Comparison of ENCODE assay signal across 22 cellular contexts in genomic region chr15:100307241-100307855, GRCh38. TPM values are rescaled to one million over a fixed set of nuclear protein-coding genes. Genes with fewer than 3 reads are reported as not detected.
A peak's percentile ranks its signal among the peaks of the same experiment; 100 is the strongest.
DNase-seq lines count a peak whose midpoint lies in the region; ATAC-seq and TF ChIP-seq lines count a peak whose summit lies in the region.
"Had no signal": no experiment of that assay in that cellular context is flagged by ENCODE, and none has a peak within 500 bp of the region (broad histone marks: within the 10 kb centered on the region; RNA-seq: fewer than 3 reads in every experiment).

No MANE protein-coding gene starts in this region.

- H3K9me3 Mint-ChIP-seq in activated naive CD8-positive, alpha-beta T cell treated with anti-CD3 and anti-CD28 coated beads for 36 hours, result peaks cover 5% of the 10 kb centered on the region
- peaks cover 8% of the 10 kb centered on the region for H3K9me3 Mint-ChIP-seq in chondrocyte (ENCODE audit: low read depth)
- H3K9me3 Mint-ChIP-seq: activated naive CD4-positive, alpha-beta T cell treated with anti-CD3 and anti-CD28 coated beads, Interleukin-2, amount 10 ng/mL, durations not matched to agents 7 days and 5 days; T-helper 1 cell treated with Interleukin-12 subunit alpha and Interleukin-12 subunit beta and Interleukin-4 antibody, amounts not matched to agents 30 μg/mL and 1 μg/mL, for 36 hours had no signal

- H3K27ac Mint-ChIP-seq in activated naive CD8-positive, alpha-beta T cell treated with anti-CD3 and anti-CD28 coated beads for 36 hours, result no peak overlapping the region
- H3K27ac Mint-ChIP-seq in chondrocyte (ENCODE audit: unreplicated experiment), result no peak overlapping the region
- H3K27ac Mint-ChIP-seq: activated naive CD4-positive, alpha-beta T cell treated with anti-CD3 and anti-CD28 coated beads, Interleukin-2, amount 10 ng/mL, durations not matched to agents 7 days and 5 days; CD14-positive monocyte; stimulated activated naive B cell treated with anti-CD40 and anti-IgM and Interleukin-4, amounts not matched to agents 10 μg/mL and 1 μg/mL and 100 μg/mL, for 72 hours; T-helper 1 cell treated with Interleukin-12 subunit alpha and Interleukin-12 subunit beta and Interleukin-4 antibody, amounts not matched to agents 30 μg/mL and 1 μg/mL, for 36 hours had no signal

- H3K27me3 ChIP-seq in rectal smooth muscle tissue (ENCODE audit: control insufficient read depth, insufficient read depth, low read length), result no peaks in the 10 kb centered on the region
- peaks cover 0 to 11% (median 0%) of the 10 kb centered on the region in 45 donors for H3K27me3 ChIP-seq in dorsolateral prefrontal cortex
- H3K27me3 ChIP-seq: body of pancreas, upper lobe of right lung had no signal

- peak overlapping the region; percentile 40 for H3K27ac ChIP-seq in rectal smooth muscle tissue (ENCODE audit: low read depth, low read length)
- peak overlapping the region in 2 of 59 donors; percentile 28 to 33 for H3K27ac ChIP-seq in dorsolateral prefrontal cortex
- H3K27ac ChIP-seq: A549, body of pancreas, upper lobe of right lung had no signal

- H3K9ac ChIP-seq in rectal smooth muscle tissue (ENCODE audit: low read length), result no peak overlapping the region

- H3K4me3 ChIP-seq in rectal smooth muscle tissue (ENCODE audit: low read length), result no peak overlapping the region
- H3K4me3 ChIP-seq in dorsolateral prefrontal cortex, result peak overlapping the region in 1 of 59 donors; percentile 20
- H3K4me3 ChIP-seq: A549, body of pancreas, upper lobe of right lung had no signal

- DNase-seq in activated CD8-positive, alpha-beta memory T cell treated with anti-CD3 and anti-CD28 coated beads for 24 hours, result peak; percentile 50
- DNase-seq in activated CD8-positive, alpha-beta memory T cell treated with anti-CD3 and anti-CD28 coated beads, Interleukin-2, amount 50 U/mL, for 48 hours, result no peak
- DNase-seq in NCI-H146 (lab: John Stamatoyannopoulos, UW) (peak; percentile 97), dorsolateral prefrontal cortex (no peak), chondrocyte (ENCODE audit: low spot score) (no peak)
- no peak for DNase-seq in activated naive CD8-positive, alpha-beta T cell treated with anti-CD3 and anti-CD28 coated beads for 36 hours
- DNase-seq: activated naive CD4-positive, alpha-beta T cell treated with anti-CD3 and anti-CD28 coated beads, Interleukin-2, amount 10 ng/mL, durations not matched to agents 7 days and 5 days; body of pancreas; dermis blood vessel endothelial cell; DMS79 treated with DMSO at 0.1 percent for 48 hours; midbrain; NCI-H2171; nucleus accumbens; stimulated activated naive B cell treated with anti-CD40 and anti-IgM and Interleukin-4, amounts not matched to agents 10 μg/mL and 1 μg/mL and 100 μg/mL, for 72 hours; upper lobe of right lung had no signal

- peak overlapping the region; percentile 29 for H3K4me3 Mint-ChIP-seq in activated naive CD8-positive, alpha-beta T cell treated with anti-CD3 and anti-CD28 coated beads for 36 hours
- no peak overlapping the region for H3K4me3 Mint-ChIP-seq in chondrocyte (ENCODE audit: unreplicated experiment)
- H3K4me3 Mint-ChIP-seq: activated naive CD4-positive, alpha-beta T cell treated with anti-CD3 and anti-CD28 coated beads, Interleukin-2, amount 10 ng/mL, durations not matched to agents 7 days and 5 days; CD14-positive monocyte; stimulated activated naive B cell treated with anti-CD40 and anti-IgM and Interleukin-4, amounts not matched to agents 10 μg/mL and 1 μg/mL and 100 μg/mL, for 72 hours; T-helper 1 cell treated with Interleukin-12 subunit alpha and Interleukin-12 subunit beta and Interleukin-4 antibody, amounts not matched to agents 30 μg/mL and 1 μg/mL, for 36 hours had no signal

- H3K27me3 Mint-ChIP-seq in activated naive CD8-positive, alpha-beta T cell treated with anti-CD3 and anti-CD28 coated beads for 36 hours, result no peaks in the 10 kb centered on the region
- H3K27me3 Mint-ChIP-seq in chondrocyte (ENCODE audit: low read depth), result peaks cover 8% of the 10 kb centered on the region
- H3K27me3 Mint-ChIP-seq: activated naive CD4-positive, alpha-beta T cell treated with anti-CD3 and anti-CD28 coated beads, Interleukin-2, amount 10 ng/mL, durations not matched to agents 7 days and 5 days had no signal

- peaks cover 2% of the 10 kb centered on the region for H3K36me3 ChIP-seq in rectal smooth muscle tissue (ENCODE audit: control insufficient read depth, insufficient read depth, low read length)
- H3K36me3 ChIP-seq: upper lobe of right lung had no signal

- peaks cover 6% of the 10 kb centered on the region for H3K36me3 Mint-ChIP-seq in activated naive CD8-positive, alpha-beta T cell treated with anti-CD3 and anti-CD28 coated beads for 36 hours
- H3K36me3 Mint-ChIP-seq in chondrocyte (ENCODE audit: low read depth), result peaks cover 3% of the 10 kb centered on the region
- H3K36me3 Mint-ChIP-seq: CD14-positive monocyte; stimulated activated naive B cell treated with anti-CD40 and anti-IgM and Interleukin-4, amounts not matched to agents 10 μg/mL and 1 μg/mL and 100 μg/mL, for 72 hours had no signal

- no peak for TF ChIP-seq CTCF in dorsolateral prefrontal cortex (IDR thresholded peaks at IDR 0.05 in 54 of 56, conservative IDR thresholded peaks at IDR 0.05 in 2 of 56; ENCODE audit: low read depth in 1 of 56, partially characterized antibody in 56 of 56)
- no peak for TF ChIP-seq CTCF in chondrocyte (IDR thresholded peaks at IDR 0.05)

- peaks cover 11% of the 10 kb centered on the region for H3K4me1 Mint-ChIP-seq in activated naive CD8-positive, alpha-beta T cell treated with anti-CD3 and anti-CD28 coated beads for 36 hours
- H3K4me1 Mint-ChIP-seq in chondrocyte (ENCODE audit: low read depth), result peaks cover 28% of the 10 kb centered on the region
- H3K4me1 Mint-ChIP-seq: stimulated activated naive B cell treated with anti-CD40 and anti-IgM and Interleukin-4, amounts not matched to agents 10 μg/mL and 1 μg/mL and 100 μg/mL, for 72 hours had no signal

- H3K4me1 ChIP-seq in rectal smooth muscle tissue (ENCODE audit: control insufficient read depth, insufficient read depth, low read length), result peaks cover 17% of the 10 kb centered on the region
- H3K4me1 ChIP-seq: A549, body of pancreas, upper lobe of right lung had no signal

- intact Hi-C loops in dorsolateral prefrontal cortex (cut with DNase I), result no loop called here

- ATAC-seq in GM21367 (IDR thresholded peaks at IDR 0.05; ENCODE audit: unreplicated experiment), result no peak
- ATAC-seq: A549; activated CD4-positive, CD25-positive, alpha-beta regulatory T cell treated with anti-CD3 and anti-CD28 coated beads, Interleukin-2, amount 50 U/mL, for 24 hours; esophagus mucosa; stimulated activated naive B cell treated with anti-CD40 and anti-IgM and Interleukin-4, amounts not matched to agents 10 μg/mL and 1 μg/mL and 100 μg/mL, for 72 hours; upper lobe of right lung had no signal

RNA-seq across cellular contexts. Expression of gene ADAMTS17, which starts 34.4 kb away (rescaled TPM):
- total RNA-seq in activated naive CD8-positive, alpha-beta T cell treated with anti-CD3 and anti-CD28 coated beads for 36 hours, result 1 to 10 TPM; 2.5 to 3.6 TPM
- total RNA-seq in dorsolateral prefrontal cortex, result 10 to 100 TPM in 79 of 120 experiments, 1 to 10 TPM in 41; 4.7 to 28.7 (median 11.1) TPM
- 3.4 to 3.9 TPM (median 3.4 TPM) in 3 replicates for total RNA-seq in chondrocyte

Comparison
In these comparisons a context has a peak if more than half of its experiments do, and no peak if none do; other contexts are left out.
1. DNase-seq: peak in activated CD8-positive, alpha-beta memory T cell treated with anti-CD3 and anti-CD28 coated beads for 24 hours (single experiment) and NCI-H146 (single experiment); none in activated CD8-positive, alpha-beta memory T cell treated with anti-CD3 and anti-CD28 coated beads, Interleukin-2, amount 50 U/mL, for 48 hours (single experiment), activated naive CD8-positive, alpha-beta T cell treated with anti-CD3 and anti-CD28 coated beads for 36 hours (single experiment), dorsolateral prefrontal cortex (0 of 10) and chondrocyte (single experiment).